1 cellular context compared by ENCODE assay signal in the genomic region with DNA sequence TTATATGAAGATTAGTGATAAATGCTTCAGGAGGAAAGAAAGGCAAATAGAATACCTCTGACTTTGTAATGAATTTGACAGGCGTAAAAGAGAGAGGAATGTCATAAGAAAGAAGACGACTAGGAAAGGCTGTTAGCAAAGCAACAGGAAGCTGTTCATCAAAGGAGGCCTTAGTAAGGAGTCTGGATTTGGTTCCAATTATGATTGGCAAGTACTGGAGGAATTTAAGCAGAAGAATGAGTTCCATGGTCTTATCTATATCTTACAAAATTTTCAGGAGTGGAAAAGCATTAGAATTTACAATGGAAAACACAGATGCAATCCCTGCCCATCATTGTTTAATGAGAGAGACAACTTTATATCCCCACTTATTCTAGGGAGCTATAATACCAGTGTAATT.
TF ChIP-seq lines count a peak whose summit lies in the region.

No MANE protein-coding gene starts in this region.

TF ChIP-seq in WTC11, 78 proteins besides CTCF, POLR2A, EP300 and RAD21 (continued from another document):
- TF ChIP-seq ESRRA (CRISPR knock-in tag; IDR thresholded peaks at IDR 0.05; ENCODE audit: borderline replicate concordance) (no peak), CREM (CRISPR knock-in tag; IDR thresholded peaks at IDR 0.05) (no peak), HMGA2 (CRISPR knock-in tag; IDR thresholded peaks at IDR 0.05) (no peak)
- TF ChIP-seq, protein P1, sequence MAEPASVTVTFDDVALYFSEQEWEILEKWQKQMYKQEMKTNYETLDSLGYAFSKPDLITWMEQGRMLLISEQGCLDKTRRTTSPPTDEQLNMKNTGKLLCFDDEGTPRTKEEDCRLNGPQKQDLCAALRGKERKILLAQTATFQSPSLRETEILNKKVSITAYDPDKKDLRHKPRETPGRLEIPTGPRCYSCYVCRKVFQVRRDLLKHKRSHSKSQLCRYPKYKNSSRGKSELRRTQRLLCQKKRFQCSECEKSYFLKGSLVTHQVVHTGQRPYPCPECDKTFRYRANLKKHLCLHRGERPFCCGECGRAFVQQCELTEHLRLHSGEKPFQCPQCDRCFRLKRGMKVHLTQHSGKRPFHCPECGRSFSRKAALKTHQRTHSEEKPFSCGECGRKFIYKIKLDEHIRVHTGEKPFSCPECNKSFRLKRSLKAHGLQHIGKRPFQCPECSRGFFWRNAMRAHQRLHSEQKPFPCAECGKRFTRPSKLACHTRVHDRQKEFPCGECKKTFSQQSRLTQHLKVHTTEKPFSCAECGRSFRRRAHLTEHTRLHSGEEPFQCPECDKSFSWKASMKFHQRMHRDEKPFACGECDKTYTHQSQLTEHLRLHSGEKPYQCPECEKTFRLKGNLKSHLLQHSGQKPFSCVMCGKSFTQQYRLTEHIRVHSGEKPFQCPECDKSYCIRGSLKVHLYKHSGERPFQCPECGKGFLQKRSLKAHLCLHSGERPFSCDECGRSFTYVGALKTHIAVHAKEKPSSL (CRISPR knock-in tag; conservative IDR thresholded peaks at IDR 0.05), result no peak
